19 cellular contexts compared by ENCODE assay signal in genomic region chr11:75858042-75858441, GRCh38.
"Had no signal": no experiment of that assay in that cellular context is flagged by ENCODE, and none has a peak within 500 bp of the region (broad histone marks: within the 10 kb centered on the region; RNA-seq: fewer than 3 reads in every experiment).

No MANE protein-coding gene starts in this region.

- H3K27me3 Mint-ChIP-seq: activated CD4-positive, alpha-beta T cell treated with anti-CD3 and anti-CD28 coated beads for 36 hours; T-helper 17 cell had no signal

- H3K27ac Mint-ChIP-seq: activated CD4-positive, alpha-beta T cell treated with anti-CD3 and anti-CD28 coated beads for 36 hours; nephron; T-helper 17 cell had no signal

- H3K4me3 Mint-ChIP-seq: activated CD4-positive, alpha-beta T cell treated with anti-CD3 and anti-CD28 coated beads for 36 hours; nephron; T-helper 17 cell had no signal

- H3K27ac ChIP-seq: brain microvascular endothelial cell, coronary artery, gastroesophageal sphincter, heart right ventricle, tibial nerve, vagina had no signal

- ATAC-seq: activated CD4-positive, alpha-beta T cell treated with anti-CD3 and anti-CD28 coated beads for 36 hours; gastroesophageal sphincter; heart right ventricle; T-helper 17 cell had no signal

- H3K9me3 Mint-ChIP-seq: nephron had no signal

- H3K9me3 ChIP-seq: gastroesophageal sphincter, heart right ventricle, tibial nerve, vagina had no signal

- H3K36me3 ChIP-seq: vagina had no signal

- H3K4me3 ChIP-seq: coronary artery, gastroesophageal sphincter, heart right ventricle, tibial nerve, vagina had no signal

- H3K4me1 Mint-ChIP-seq: nephron had no signal

- H3K27me3 ChIP-seq: brain microvascular endothelial cell, gastroesophageal sphincter, heart right ventricle, tibial nerve, vagina had no signal

- DNase-seq: activated CD4-positive, alpha-beta T cell treated with anti-CD3 and anti-CD28 coated beads for 36 hours; activated CD4-positive, alpha-beta T cell treated with anti-CD3 and anti-CD28 coated beads, Interleukin-2, amount 50 U/mL, for 48 hours; activated naive CD4-positive, alpha-beta T cell; anterior cingulate cortex; effector CD4-positive, alpha-beta T cell; heart right ventricle; posterior cingulate gyrus; stimulated activated CD4-positive, alpha-beta T cell treated with anti-CD3 and anti-CD28 coated beads, Interleukin-12 subunit alpha, Interleukin-12 subunit beta, amount 100 ng/mL, for 4 hours; stimulated activated CD4-positive, alpha-beta T cell treated with anti-CD3 and anti-CD28 coated beads, Interleukin-1b, Interleukin-23, amount 100 ng/mL, for 48 hours; stimulated activated CD8-positive, alpha-beta memory T cell treated with anti-CD3 and anti-CD28 coated beads, Interleukin-4, amount 100 ng/mL, for 48 hours; stimulated activated naive CD4-positive, alpha-beta T cell treated with Interleukin-2 at 50 U/mL for 16 hours; substantia nigra; T-helper 17 cell had no signal
